20 cellular contexts compared by ENCODE assay signal in the genomic region with DNA sequence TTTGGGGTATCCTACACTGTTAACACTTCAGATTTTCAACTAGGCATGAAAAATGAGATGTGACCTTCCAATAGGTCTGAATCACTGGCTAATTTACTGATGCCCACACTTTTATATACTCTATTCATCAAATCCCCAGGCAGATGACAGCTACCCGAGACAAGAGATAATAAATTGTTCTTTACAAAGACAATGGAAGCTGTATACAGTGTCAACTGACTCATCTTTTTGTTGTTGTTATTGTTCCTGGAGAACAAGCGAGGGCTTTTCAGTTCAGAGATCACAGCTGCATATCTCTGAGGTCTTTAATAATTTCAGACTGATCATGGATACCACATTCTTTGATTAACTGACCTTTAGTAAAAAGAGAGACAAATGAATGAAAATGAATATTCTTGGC.
"Had no signal": no experiment of that assay in that cellular context is flagged by ENCODE, and none has a peak within 500 bp of the region (broad histone marks: within the 10 kb centered on the region; RNA-seq: fewer than 3 reads in every experiment).

No MANE protein-coding gene starts in this region.

- H3K4me3 ChIP-seq: hepatocyte, left ventricle myocardium inferior, sigmoid colon, smooth muscle cell had no signal

- ATAC-seq: stimulated activated naive B cell treated with anti-CD40 and anti-IgM and Interleukin-4, amounts not matched to agents 10 μg/mL and 1 μg/mL and 100 μg/mL, for 72 hours had no signal

- DNase-seq: activated CD4-positive, alpha-beta memory T cell treated with anti-CD3 and anti-CD28 coated beads, Interleukin-2, amount 10 ng/mL, durations not matched to agents 7 days and 5 days; activated CD4-positive, alpha-beta T cell treated with anti-CD3 and anti-CD28 coated beads, Interleukin-2, amount 10 ng/mL, durations not matched to agents 24 days and 14 days; activated effector memory CD4-positive, alpha-beta T cell treated with anti-CD3 and anti-CD28 coated beads, Interleukin-2, amount 50 U/mL, for 16 hours; activated naive CD4-positive, alpha-beta T cell treated with anti-CD3 and anti-CD28 coated beads, Interleukin-2, amount 10 ng/mL, durations not matched to agents 7 days and 5 days; activated T-cell treated with anti-CD3 and anti-CD28 coated beads for 4 hours; effector CD4-positive, alpha-beta T cell; erythroblast; foreskin fibroblast; glutamatergic neuron; immature natural killer cell; kidney glomerular epithelial cell; left ventricle myocardium inferior; mammary epithelial cell; posterior cingulate gyrus; sigmoid colon; stimulated activated CD4-positive, alpha-beta T cell treated with anti-CD3 and anti-CD28 coated beads, Interleukin-2, amount 100 ng/mL, for 48 hours; stimulated activated CD8-positive, alpha-beta memory T cell treated with anti-CD3 and anti-CD28 coated beads, Interleukin-4, amount 100 ng/mL, for 48 hours; stimulated activated naive B cell treated with anti-CD40 and anti-IgM and Interleukin-4, amounts not matched to agents 10 μg/mL and 1 μg/mL and 100 μg/mL, for 72 hours had no signal

- H3K4me1 ChIP-seq: left ventricle myocardium inferior, sigmoid colon had no signal

- H3K36me3 ChIP-seq: left ventricle myocardium inferior, sigmoid colon had no signal

- H3K4me2 ChIP-seq: hepatocyte, smooth muscle cell had no signal

- H3K27me3 ChIP-seq: hepatocyte, sigmoid colon had no signal

- H3K79me2 ChIP-seq: hepatocyte had no signal

- H2AFZ ChIP-seq: hepatocyte had no signal

- H3K27ac ChIP-seq: hepatocyte, left ventricle myocardium inferior, sigmoid colon had no signal
